Comparison of ENCODE assay signal across 1 cellular context in the genomic region with DNA sequence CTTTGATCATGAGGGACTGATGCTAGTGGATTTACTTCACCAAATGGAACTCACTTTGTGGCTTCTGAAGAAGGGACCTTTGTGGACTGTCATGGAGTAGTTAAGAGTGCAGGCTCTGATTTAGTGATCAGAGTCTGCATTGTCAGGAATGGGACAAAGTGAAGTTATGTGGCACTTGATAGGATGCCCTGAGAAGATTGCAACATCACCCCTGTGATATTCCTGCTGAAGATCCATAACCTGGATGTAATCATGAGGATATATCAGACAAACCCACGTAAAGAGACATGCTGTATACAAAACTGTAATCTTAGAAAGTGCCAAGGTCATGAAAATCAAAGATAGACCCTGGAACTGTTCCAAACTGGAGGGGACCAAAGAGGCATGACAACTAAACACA.
TF ChIP-seq lines count a peak whose summit lies in the region.

No MANE protein-coding gene starts in this region.

TF ChIP-seq in A549, 52 proteins besides CTCF, POLR2A, EP300 and RAD21 (continued from another document):
- TF ChIP-seq, protein P1, sequence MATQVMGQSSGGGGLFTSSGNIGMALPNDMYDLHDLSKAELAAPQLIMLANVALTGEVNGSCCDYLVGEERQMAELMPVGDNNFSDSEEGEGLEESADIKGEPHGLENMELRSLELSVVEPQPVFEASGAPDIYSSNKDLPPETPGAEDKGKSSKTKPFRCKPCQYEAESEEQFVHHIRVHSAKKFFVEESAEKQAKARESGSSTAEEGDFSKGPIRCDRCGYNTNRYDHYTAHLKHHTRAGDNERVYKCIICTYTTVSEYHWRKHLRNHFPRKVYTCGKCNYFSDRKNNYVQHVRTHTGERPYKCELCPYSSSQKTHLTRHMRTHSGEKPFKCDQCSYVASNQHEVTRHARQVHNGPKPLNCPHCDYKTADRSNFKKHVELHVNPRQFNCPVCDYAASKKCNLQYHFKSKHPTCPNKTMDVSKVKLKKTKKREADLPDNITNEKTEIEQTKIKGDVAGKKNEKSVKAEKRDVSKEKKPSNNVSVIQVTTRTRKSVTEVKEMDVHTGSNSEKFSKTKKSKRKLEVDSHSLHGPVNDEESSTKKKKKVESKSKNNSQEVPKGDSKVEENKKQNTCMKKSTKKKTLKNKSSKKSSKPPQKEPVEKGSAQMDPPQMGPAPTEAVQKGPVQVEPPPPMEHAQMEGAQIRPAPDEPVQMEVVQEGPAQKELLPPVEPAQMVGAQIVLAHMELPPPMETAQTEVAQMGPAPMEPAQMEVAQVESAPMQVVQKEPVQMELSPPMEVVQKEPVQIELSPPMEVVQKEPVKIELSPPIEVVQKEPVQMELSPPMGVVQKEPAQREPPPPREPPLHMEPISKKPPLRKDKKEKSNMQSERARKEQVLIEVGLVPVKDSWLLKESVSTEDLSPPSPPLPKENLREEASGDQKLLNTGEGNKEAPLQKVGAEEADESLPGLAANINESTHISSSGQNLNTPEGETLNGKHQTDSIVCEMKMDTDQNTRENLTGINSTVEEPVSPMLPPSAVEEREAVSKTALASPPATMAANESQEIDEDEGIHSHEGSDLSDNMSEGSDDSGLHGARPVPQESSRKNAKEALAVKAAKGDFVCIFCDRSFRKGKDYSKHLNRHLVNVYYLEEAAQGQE (IDR thresholded peaks at IDR 0.05) = no peak
TF ChIP-seq in A549: peak in this region for 0.
